21 cellular contexts compared by ENCODE assay signal in genomic region chr12:132095520-132096409, GRCh38. TPM values are rescaled to one million over a fixed set of nuclear protein-coding genes. Genes with fewer than 3 reads are reported as not detected.
A peak's percentile ranks its signal among the peaks of the same experiment; 100 is the strongest.
DNase-seq lines count a peak whose midpoint lies in the region; ATAC-seq, FAIRE-seq and TF ChIP-seq lines count a peak whose summit lies in the region.
"Had no signal": no experiment of that assay in that cellular context is flagged by ENCODE, and none has a peak within 500 bp of the region (broad histone marks: within the 10 kb centered on the region; RNA-seq: fewer than 3 reads in every experiment).

No MANE protein-coding gene starts in this region.

- H3K36me3 ChIP-seq in HEK293 (ENCODE audit: control insufficient read depth in 2 of 2, insufficient read depth in 1 of 2, low read length in 2 of 2) = peaks cover 9 to 51% of the 10 kb centered on the region in 2 experiments

- DNase-seq in activated CD4-positive, alpha-beta T cell treated with anti-CD3 and anti-CD28 coated beads, Interleukin-2, amount 10 ng/mL, durations not matched to agents 24 days and 14 days = peak; percentile 63
- DNase-seq in activated CD4-positive, alpha-beta T cell treated with anti-CD3 and anti-CD28 coated beads, Interleukin-2, amount 50 U/mL, for 48 hours = no peak
- DNase-seq in activated naive CD8-positive, alpha-beta T cell treated with anti-CD3 and anti-CD28 coated beads for 36 hours = no peak
- no peak for DNase-seq in progenitor cell of endocrine pancreas (ENCODE audit: low spot score, unreplicated experiment)
- no peak for DNase-seq in GM12892 (ENCODE audit: insufficient read length)
- DNase-seq in stimulated activated naive CD4-positive, alpha-beta T cell treated with Interleukin-2 at 50 U/mL for 16 hours (lab: John Stamatoyannopoulos, UW) = no peak
- DNase-seq: brain microvascular endothelial cell; cortex of kidney; foreskin melanocyte; H7; IMR-90; mesendoderm; NCI-H226; posterior cingulate gyrus; stimulated activated CD4-positive, alpha-beta T cell treated with anti-CD3 and anti-CD28 coated beads, Interleukin-4, amount 100 ng/mL, for 24 hours had no signal

- no peak overlapping the region for H3K4me3 ChIP-seq in HEK293 (ENCODE audit: low read depth, low read length)
- H3K4me3 ChIP-seq: skin epidermis, thoracic aorta had no signal

- H3K27ac Mint-ChIP-seq in activated CD4-positive, alpha-beta T cell treated with anti-CD3 and anti-CD28 coated beads, Interleukin-2, amount 10 ng/mL, durations not matched to agents 24 days and 14 days = peak overlapping the region; percentile 82
- H3K27ac Mint-ChIP-seq in activated naive CD8-positive, alpha-beta T cell treated with anti-CD3 and anti-CD28 coated beads for 36 hours = peak overlapping the region; percentile 81
- peak overlapping the region; percentile 14 for H3K27ac Mint-ChIP-seq in progenitor cell of endocrine pancreas
- H3K27ac Mint-ChIP-seq: nephron had no signal

- no peaks in the 10 kb centered on the region for H3K9me3 ChIP-seq in HEK293 (ENCODE audit: control insufficient read depth, insufficient read depth, low read depth, low read length)
- H3K9me3 ChIP-seq: thoracic aorta had no signal

- intact Hi-C loops in activated CD4-positive, alpha-beta T cell treated with anti-CD3 and anti-CD28 coated beads, Interleukin-2, amount 10 ng/mL, durations not matched to agents 24 days and 14 days (cut with micrococcal nuclease) = no loop called here

- no peak for TF ChIP-seq POLR2A in GM12892 (IDR thresholded peaks at IDR 0.05; ENCODE audit: low read depth, low read length)

- no peak for TF ChIP-seq CTCF in HEK293 (tag by site-specific recombination; IDR thresholded peaks at IDR 0.05)
- TF ChIP-seq CTCF in progenitor cell of endocrine pancreas (IDR thresholded peaks at IDR 0.05; ENCODE audit: unreplicated experiment) = no peak

- H3K4me1 Mint-ChIP-seq in activated CD4-positive, alpha-beta T cell treated with anti-CD3 and anti-CD28 coated beads, Interleukin-2, amount 10 ng/mL, durations not matched to agents 24 days and 14 days = peaks cover 19% of the 10 kb centered on the region
- H3K4me1 Mint-ChIP-seq in activated naive CD8-positive, alpha-beta T cell treated with anti-CD3 and anti-CD28 coated beads for 36 hours = peaks cover 8% of the 10 kb centered on the region
- no peaks in the 10 kb centered on the region for H3K4me1 Mint-ChIP-seq in progenitor cell of endocrine pancreas (ENCODE audit: low read depth)
- H3K4me1 Mint-ChIP-seq: nephron had no signal

- POLR2A ChIA-PET in HEK293 (lab: Yijun Ruan, JAX) = interaction anchor here (0.6 kb wide), 1 partner anchor 65 kb away, joined by 3 read pairs; no protein-coding TSS in a partner anchor

- peaks cover 10% of the 10 kb centered on the region for H3K9me3 Mint-ChIP-seq in activated CD4-positive, alpha-beta T cell treated with anti-CD3 and anti-CD28 coated beads, Interleukin-2, amount 10 ng/mL, durations not matched to agents 24 days and 14 days
- H3K9me3 Mint-ChIP-seq in activated naive CD8-positive, alpha-beta T cell treated with anti-CD3 and anti-CD28 coated beads for 36 hours = peaks cover 11% of the 10 kb centered on the region
- H3K9me3 Mint-ChIP-seq in progenitor cell of endocrine pancreas (ENCODE audit: low read depth) = no peaks in the 10 kb centered on the region

- no peak for FAIRE-seq in GM12892 (lab: Jason Lieb, UNC)

- H3K27ac ChIP-seq in HEK293 (ENCODE audit: extremely low read depth, low read depth, low read length) = no peak overlapping the region
- H3K27ac ChIP-seq: brain microvascular endothelial cell, skin epidermis, thoracic aorta had no signal

- CTCF ChIA-PET in HEK293 (lab: Yijun Ruan, JAX) = no interaction called here

- peaks cover 47% of the 10 kb centered on the region for H3K36me3 Mint-ChIP-seq in activated CD4-positive, alpha-beta T cell treated with anti-CD3 and anti-CD28 coated beads, Interleukin-2, amount 10 ng/mL, durations not matched to agents 24 days and 14 days (ENCODE audit: low read depth)
- peaks cover 40% of the 10 kb centered on the region for H3K36me3 Mint-ChIP-seq in activated naive CD8-positive, alpha-beta T cell treated with anti-CD3 and anti-CD28 coated beads for 36 hours
- peaks cover 15% of the 10 kb centered on the region for H3K36me3 Mint-ChIP-seq in progenitor cell of endocrine pancreas (ENCODE audit: insufficient read depth)

- no peaks in the 10 kb centered on the region for H3K27me3 Mint-ChIP-seq in activated CD4-positive, alpha-beta T cell treated with anti-CD3 and anti-CD28 coated beads, Interleukin-2, amount 10 ng/mL, durations not matched to agents 24 days and 14 days
- H3K27me3 Mint-ChIP-seq in activated naive CD8-positive, alpha-beta T cell treated with anti-CD3 and anti-CD28 coated beads for 36 hours = no peaks in the 10 kb centered on the region
- H3K27me3 Mint-ChIP-seq in progenitor cell of endocrine pancreas = no peaks in the 10 kb centered on the region

- H3K4me3 Mint-ChIP-seq in activated CD4-positive, alpha-beta T cell treated with anti-CD3 and anti-CD28 coated beads, Interleukin-2, amount 10 ng/mL, durations not matched to agents 24 days and 14 days = peak overlapping the region; percentile 21
- no peak overlapping the region for H3K4me3 Mint-ChIP-seq in activated naive CD8-positive, alpha-beta T cell treated with anti-CD3 and anti-CD28 coated beads for 36 hours
- no peak overlapping the region for H3K4me3 Mint-ChIP-seq in progenitor cell of endocrine pancreas (ENCODE audit: low read depth)
- H3K4me3 Mint-ChIP-seq: nephron had no signal

- no peaks in the 10 kb centered on the region for H3K4me1 ChIP-seq in HEK293 (ENCODE audit: control insufficient read depth, insufficient read depth, low read length)

- ATAC-seq in HG02642 (IDR thresholded peaks at IDR 0.05; ENCODE audit: poor library complexity, unreplicated experiment) = no peak
- ATAC-seq: activated naive CD4-positive, alpha-beta T cell treated with anti-CD3 and anti-CD28 coated beads, Interleukin-2, amount 50 U/mL, for 72 hours had no signal

TF ChIP-seq in HEK293, 187 proteins besides CTCF, POLR2A, EP300 and RAD21:
- TF ChIP-seq ZNF610 (tag by site-specific recombination; IDR thresholded peaks at IDR 0.05; ENCODE audit: borderline replicate concordance) = no peak
- no peak for TF ChIP-seq ZNF426 (tag by site-specific recombination; IDR thresholded peaks at IDR 0.05)
- TF ChIP-seq, protein P1, sequence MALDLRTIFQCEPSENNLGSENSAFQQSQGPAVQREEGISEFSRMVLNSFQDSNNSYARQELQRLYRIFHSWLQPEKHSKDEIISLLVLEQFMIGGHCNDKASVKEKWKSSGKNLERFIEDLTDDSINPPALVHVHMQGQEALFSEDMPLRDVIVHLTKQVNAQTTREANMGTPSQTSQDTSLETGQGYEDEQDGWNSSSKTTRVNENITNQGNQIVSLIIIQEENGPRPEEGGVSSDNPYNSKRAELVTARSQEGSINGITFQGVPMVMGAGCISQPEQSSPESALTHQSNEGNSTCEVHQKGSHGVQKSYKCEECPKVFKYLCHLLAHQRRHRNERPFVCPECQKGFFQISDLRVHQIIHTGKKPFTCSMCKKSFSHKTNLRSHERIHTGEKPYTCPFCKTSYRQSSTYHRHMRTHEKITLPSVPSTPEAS (tag by site-specific recombination; IDR thresholded peaks at IDR 0.05) = no peak
- peak; percentile 48 for TF ChIP-seq SETDB1 (IDR thresholded peaks at IDR 0.05; ENCODE audit: insufficient read length, low read length)

RNA-seq across cellular contexts. Expression of gene DDX51, which starts 48.4 kb away (rescaled TPM):
- 51.7 and 55.5 TPM in 2 replicates for total RNA-seq in activated CD4-positive, alpha-beta T cell treated with anti-CD3 and anti-CD28 coated beads, Interleukin-2, amount 10 ng/mL, durations not matched to agents 24 days and 14 days
- 10 to 100 TPM; 32.4 to 34.8 TPM for total RNA-seq in activated naive CD8-positive, alpha-beta T cell treated with anti-CD3 and anti-CD28 coated beads for 36 hours
- 28.1 and 29.4 TPM in 2 replicates for total RNA-seq in progenitor cell of endocrine pancreas
- polyA plus RNA-seq in GM12892 (2012; ENCODE audit: missing spikeins) = 11.2 TPM

RNA-seq across cellular contexts. Expression of gene NOC4L, which starts 48.5 kb away (rescaled TPM):
- total RNA-seq in activated CD4-positive, alpha-beta T cell treated with anti-CD3 and anti-CD28 coated beads, Interleukin-2, amount 10 ng/mL, durations not matched to agents 24 days and 14 days = 49.6 and 53.3 TPM in 2 replicates
- total RNA-seq in activated naive CD8-positive, alpha-beta T cell treated with anti-CD3 and anti-CD28 coated beads for 36 hours = 10 to 100 TPM; 54.2 to 59.2 TPM
- total RNA-seq in progenitor cell of endocrine pancreas = 27.0 and 27.3 TPM in 2 replicates
- 5.2 TPM for polyA plus RNA-seq in GM12892 (2012; ENCODE audit: missing spikeins)

Comparison
In these comparisons a context has a peak if more than half of its experiments do, and no peak if none do; other contexts are left out.
1. H3K27ac Mint-ChIP-seq: peak in every context shown above with its lines; median percentile 82 in activated CD4-positive, alpha-beta T cell treated with anti-CD3 and anti-CD28 coated beads, Interleukin-2, amount 10 ng/mL, durations not matched to agents 24 days and 14 days; 81 in activated naive CD8-positive, alpha-beta T cell treated with anti-CD3 and anti-CD28 coated beads for 36 hours; 14 in progenitor cell of endocrine pancreas.